ENCODE assay signal across 1 cellular context in genomic region chr10:100529473-100530298, GRCh38.
A peak's percentile ranks its signal among the peaks of the same experiment; 100 is the strongest.
TF ChIP-seq lines count a peak whose summit lies in the region.

Gene NDUFB8 (minus strand): TSS chr10:100529871. CDS start chr10:100529851, 20 bp downstream.

TF ChIP-seq in GM12878, 131 proteins besides CTCF, POLR2A, EP300 and RAD21 (continued from another document):
- peak; percentile 73 for TF ChIP-seq POLR2AphosphoS2 (IDR thresholded peaks at IDR 0.05; ENCODE audit: low read depth, low read length)
- TF ChIP-seq POU2F2 (IDR thresholded peaks at IDR 0.05; ENCODE audit: borderline replicate concordance, low read depth, low read length): no peak
- TF ChIP-seq SPI1 (IDR thresholded peaks at IDR 0.05; ENCODE audit: borderline replicate concordance, insufficient read depth, low read depth, low read length): no peak
- TF ChIP-seq FOXK2 (IDR thresholded peaks at IDR 0.05): peak; percentile 52; the same call in 1 of the 2 replicates
- TF ChIP-seq DPF2 (IDR thresholded peaks at IDR 0.05): 0 out of 2 replicates have a peak, but pooled peaks have one; percentile 17
- TF ChIP-seq GATAD2B (conservative IDR thresholded peaks at IDR 0.05; ENCODE audit: low read depth): no peak
- TF ChIP-seq SMAD5 (IDR thresholded peaks at IDR 0.05; ENCODE audit: low read depth): peak; percentile 46; the same call in 1 of the 2 replicates
- TF ChIP-seq, protein P1, sequence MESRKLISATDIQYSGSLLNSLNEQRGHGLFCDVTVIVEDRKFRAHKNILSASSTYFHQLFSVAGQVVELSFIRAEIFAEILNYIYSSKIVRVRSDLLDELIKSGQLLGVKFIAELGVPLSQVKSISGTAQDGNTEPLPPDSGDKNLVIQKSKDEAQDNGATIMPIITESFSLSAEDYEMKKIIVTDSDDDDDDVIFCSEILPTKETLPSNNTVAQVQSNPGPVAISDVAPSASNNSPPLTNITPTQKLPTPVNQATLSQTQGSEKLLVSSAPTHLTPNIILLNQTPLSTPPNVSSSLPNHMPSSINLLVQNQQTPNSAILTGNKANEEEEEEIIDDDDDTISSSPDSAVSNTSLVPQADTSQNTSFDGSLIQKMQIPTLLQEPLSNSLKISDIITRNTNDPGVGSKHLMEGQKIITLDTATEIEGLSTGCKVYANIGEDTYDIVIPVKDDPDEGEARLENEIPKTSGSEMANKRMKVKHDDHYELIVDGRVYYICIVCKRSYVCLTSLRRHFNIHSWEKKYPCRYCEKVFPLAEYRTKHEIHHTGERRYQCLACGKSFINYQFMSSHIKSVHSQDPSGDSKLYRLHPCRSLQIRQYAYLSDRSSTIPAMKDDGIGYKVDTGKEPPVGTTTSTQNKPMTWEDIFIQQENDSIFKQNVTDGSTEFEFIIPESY (IDR thresholded peaks at IDR 0.05): no peak
- TF ChIP-seq SMC3 (IDR thresholded peaks at IDR 0.05; ENCODE audit: borderline replicate concordance, low read length): no peak
- peak; percentile 88 for TF ChIP-seq CREM (IDR thresholded peaks at IDR 0.05; ENCODE audit: low read depth)
- TF ChIP-seq E4F1 (IDR thresholded peaks at IDR 0.05; ENCODE audit: borderline replicate concordance, partially characterized antibody): no peak
- peak; percentile 56; the same call in 1 of the 2 replicates for TF ChIP-seq PML (IDR thresholded peaks at IDR 0.05; ENCODE audit: low read length)
- no peak for TF ChIP-seq STAT1 (conservative IDR thresholded peaks at IDR 0.05)
- TF ChIP-seq E2F8 (IDR thresholded peaks at IDR 0.05; ENCODE audit: low read depth, partially characterized antibody): no peak
- peak; percentile 21; the same call in 1 of the 2 replicates for TF ChIP-seq RUNX3 (IDR thresholded peaks at IDR 0.05; ENCODE audit: low read length)
- TF ChIP-seq NBN (IDR thresholded peaks at IDR 0.05): peak; percentile 64
- no peak for TF ChIP-seq PRDM15 (CRISPR knock-in tag; IDR thresholded peaks at IDR 0.05)
- peak; percentile 75 for TF ChIP-seq ATF7 (IDR thresholded peaks at IDR 0.05; ENCODE audit: low read depth)
- TF ChIP-seq CREB1 (IDR thresholded peaks at IDR 0.05; ENCODE audit: low read depth): peak; percentile 89
- no peak for TF ChIP-seq HCFC1 (IDR thresholded peaks at IDR 0.05; ENCODE audit: low read length)
- TF ChIP-seq RELB (IDR thresholded peaks at IDR 0.05; ENCODE audit: low read depth): 0 out of 2 replicates have a peak, but pooled peaks have one; percentile 66
- no peak for TF ChIP-seq LARP7 (IDR thresholded peaks at IDR 0.05)
- TF ChIP-seq NRF1 (conservative IDR thresholded peaks at IDR 0.05; ENCODE audit: low read depth, low read length): peak; percentile 56
- TF ChIP-seq POLR2AphosphoS5 (IDR thresholded peaks at IDR 0.05; ENCODE audit: low read length): peak; percentile 83
- no peak for TF ChIP-seq BMI1 (IDR thresholded peaks at IDR 0.05; ENCODE audit: borderline replicate concordance)
- TF ChIP-seq RELA (IDR thresholded peaks at IDR 0.05; ENCODE audit: borderline replicate concordance, partially characterized antibody): no peak
- TF ChIP-seq, protein P2, sequence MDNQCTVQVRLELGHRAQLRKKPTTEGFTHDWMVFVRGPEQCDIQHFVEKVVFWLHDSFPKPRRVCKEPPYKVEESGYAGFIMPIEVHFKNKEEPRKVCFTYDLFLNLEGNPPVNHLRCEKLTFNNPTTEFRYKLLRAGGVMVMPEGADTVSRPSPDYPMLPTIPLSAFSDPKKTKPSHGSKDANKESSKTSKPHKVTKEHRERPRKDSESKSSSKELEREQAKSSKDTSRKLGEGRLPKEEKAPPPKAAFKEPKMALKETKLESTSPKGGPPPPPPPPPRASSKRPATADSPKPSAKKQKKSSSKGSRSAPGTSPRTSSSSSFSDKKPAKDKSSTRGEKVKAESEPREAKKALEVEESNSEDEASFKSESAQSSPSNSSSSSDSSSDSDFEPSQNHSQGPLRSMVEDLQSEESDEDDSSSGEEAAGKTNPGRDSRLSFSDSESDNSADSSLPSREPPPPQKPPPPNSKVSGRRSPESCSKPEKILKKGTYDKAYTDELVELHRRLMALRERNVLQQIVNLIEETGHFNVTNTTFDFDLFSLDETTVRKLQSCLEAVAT (IDR thresholded peaks at IDR 0.05): 0 out of 2 replicates have a peak, but pooled peaks have one; percentile 48
- TF ChIP-seq YBX1 (IDR thresholded peaks at IDR 0.05): no peak
- peak; percentile 48 to 60; a peak in 2 of 4 replicates for TF ChIP-seq IKZF2 (IDR thresholded peaks at IDR 0.05)
- no peak for TF ChIP-seq GABPA (IDR thresholded peaks at IDR 0.05; ENCODE audit: low read depth)
